ENCODE assay signal across 34 cellular contexts in the genomic region with DNA sequence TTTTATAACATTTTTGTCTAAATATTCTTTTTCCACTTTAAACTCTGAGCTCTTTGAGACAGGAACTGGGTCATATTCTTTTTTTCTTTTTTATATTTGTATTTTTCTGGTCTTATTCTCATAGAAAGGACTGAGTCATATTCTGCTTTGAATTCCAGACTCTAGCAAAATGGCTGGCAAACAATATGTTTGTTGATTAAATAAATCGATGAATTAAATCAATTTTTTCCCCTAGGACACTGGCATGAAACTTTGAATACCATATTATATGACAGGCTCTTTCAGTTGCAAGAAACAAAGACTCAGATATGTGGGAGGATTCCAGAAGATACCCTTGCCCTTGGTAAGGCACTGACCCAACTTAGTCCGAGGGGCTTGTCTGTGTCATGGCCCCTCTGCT.
"Had no signal": no experiment of that assay in that cellular context is flagged by ENCODE, and none has a peak within 500 bp of the region (broad histone marks: within the 10 kb centered on the region; RNA-seq: fewer than 3 reads in every experiment).

No MANE protein-coding gene starts in this region.

- DNase-seq: activated B cell treated with CpG ODN at 0.5 μM for 24 hours; activated CD4-positive, alpha-beta memory T cell treated with anti-CD3 and anti-CD28 coated beads for 36 hours; activated CD4-positive, alpha-beta T cell treated with anti-CD3 and anti-CD28 coated beads for 4 hours; activated CD4-positive, alpha-beta T cell treated with anti-CD3 and anti-CD28 coated beads, Interleukin-2, amount 50 U/mL, for 1 hour; activated CD4-positive, alpha-beta T cell treated with anti-CD3 and anti-CD28 coated beads, Interleukin-2, amount 50 U/mL, for 4 hours; activated CD4-positive, CD25-positive, alpha-beta regulatory T cell treated with anti-CD3 and anti-CD28 coated beads, Interleukin-2, amount 50 U/mL, for 72 hours; activated CD8-positive, alpha-beta memory T cell treated with anti-CD3 and anti-CD28 coated beads, Interleukin-2, amount 50 U/mL, for 4 hours; activated CD8-positive, alpha-beta T cell treated with anti-CD3 and anti-CD28 coated beads for 36 hours; activated effector memory CD4-positive, alpha-beta T cell treated with anti-CD3 and anti-CD28 coated beads, Interleukin-2, amount 50 U/mL, for 16 hours; activated gamma-delta T cell treated with Interleukin-2 at 50 U/mL for 16 hours; activated naive CD4-positive, alpha-beta T cell; activated naive CD4-positive, alpha-beta T cell treated with anti-CD3 and anti-CD28 coated beads for 36 hours; activated naive CD4-positive, alpha-beta T cell treated with anti-CD3 and anti-CD28 coated beads, Interleukin-2, amount 50 U/mL, for 16 hours; activated naive CD8-positive, alpha-beta T cell treated with anti-CD3 and anti-CD28 coated beads for 36 hours; activated T-cell treated with anti-CD3 and anti-CD28 coated beads for 4 hours; activated T-cell treated with anti-CD3 and anti-CD28 coated beads, Interleukin-2, amount 50 U/mL, for 1 hour; activated T-cell treated with anti-CD3 and anti-CD28 coated beads, Interleukin-2, amount 50 U/mL, for 4 hours; activated T-cell treated with anti-CD3 and anti-CD28 coated beads, Interleukin-2, amount 50 U/mL, for 72 hours; adrenal gland; amniotic stem cell; aorta; body of pancreas; caudate nucleus; cerebellar nuclear complex; T-cell; T-helper 2 cell; T-helper 9 cell had no signal

- H3K36me3 ChIP-seq: adrenal gland, cardiac muscle cell had no signal

- H3K4me3 Mint-ChIP-seq: activated B cell treated with CpG ODN at 0.5 μM for 24 hours; activated CD4-positive, alpha-beta memory T cell treated with anti-CD3 and anti-CD28 coated beads for 36 hours; activated CD8-positive, alpha-beta T cell treated with anti-CD3 and anti-CD28 coated beads for 36 hours; activated naive CD4-positive, alpha-beta T cell treated with anti-CD3 and anti-CD28 coated beads for 36 hours; activated naive CD8-positive, alpha-beta T cell treated with anti-CD3 and anti-CD28 coated beads for 36 hours; activated T-cell treated with anti-CD3 and anti-CD28 coated beads, Interleukin-2, amount 50 U/mL, for 4 hours; activated T-cell treated with anti-CD3 and anti-CD28 coated beads, Interleukin-2, amount 50 U/mL, for 72 hours; activated T-helper 1 cell treated with anti-CD3 and anti-CD28 coated beads, Interleukin-12 subunit alpha, Interleukin-12 subunit beta, Interleukin-2, Interleukin-4 antibody, amounts not matched to agents 30 ng/mL and 10 ng/mL and 1 ng/mL, durations not matched to agents 14 hours and 24 hours and 36 hours; activated T-helper 17 cell treated with anti-CD3 and anti-CD28 coated beads, Interleukin-2, amount 50 U/mL, for 72 hours; central memory CD8-positive, alpha-beta T cell; T-cell; T-helper 2 cell treated with Interferon-gamma antibody and Interleukin-4, amounts not matched to agents 5 μg/mL and 100 μg/mL, for 36 hours had no signal

- H3K27ac Mint-ChIP-seq: activated B cell treated with CpG ODN at 0.5 μM for 24 hours; activated CD4-positive, alpha-beta memory T cell treated with anti-CD3 and anti-CD28 coated beads for 36 hours; activated CD8-positive, alpha-beta T cell treated with anti-CD3 and anti-CD28 coated beads for 36 hours; activated naive CD4-positive, alpha-beta T cell treated with anti-CD3 and anti-CD28 coated beads for 36 hours; activated naive CD4-positive, alpha-beta T cell treated with anti-CD3 and anti-CD28 coated beads, Interleukin-2, amount 50 U/mL, for 72 hours; activated naive CD8-positive, alpha-beta T cell treated with anti-CD3 and anti-CD28 coated beads for 36 hours; activated T-cell treated with anti-CD3 and anti-CD28 coated beads, Interleukin-2, amount 50 U/mL, for 72 hours; activated T-helper 1 cell treated with anti-CD3 and anti-CD28 coated beads, Interleukin-12 subunit alpha, Interleukin-12 subunit beta, Interleukin-2, Interleukin-4 antibody, amounts not matched to agents 30 ng/mL and 10 ng/mL and 1 ng/mL, durations not matched to agents 14 hours and 24 hours and 36 hours; activated T-helper 17 cell treated with anti-CD3 and anti-CD28 coated beads, Interleukin-2, amount 50 U/mL, for 72 hours; T-cell; T-helper 2 cell treated with Interferon-gamma antibody and Interleukin-4, amounts not matched to agents 5 μg/mL and 100 μg/mL, for 36 hours had no signal

- H3K4me3 ChIP-seq: adrenal gland, body of pancreas, cardiac muscle cell had no signal

- H3K9me3 Mint-ChIP-seq: activated B cell treated with CpG ODN at 0.5 μM for 24 hours; activated CD4-positive, alpha-beta memory T cell treated with anti-CD3 and anti-CD28 coated beads for 36 hours; activated CD8-positive, alpha-beta T cell treated with anti-CD3 and anti-CD28 coated beads for 36 hours; activated naive CD4-positive, alpha-beta T cell treated with anti-CD3 and anti-CD28 coated beads for 36 hours; activated naive CD4-positive, alpha-beta T cell treated with anti-CD3 and anti-CD28 coated beads, Interleukin-2, amount 50 U/mL, for 72 hours; activated naive CD8-positive, alpha-beta T cell treated with anti-CD3 and anti-CD28 coated beads for 36 hours; activated T-cell treated with anti-CD3 and anti-CD28 coated beads, Interleukin-2, amount 50 U/mL, for 4 hours; activated T-cell treated with anti-CD3 and anti-CD28 coated beads, Interleukin-2, amount 50 U/mL, for 72 hours; activated T-helper 1 cell treated with anti-CD3 and anti-CD28 coated beads, Interleukin-12 subunit alpha, Interleukin-12 subunit beta, Interleukin-2, Interleukin-4 antibody, amounts not matched to agents 30 ng/mL and 10 ng/mL and 1 ng/mL, durations not matched to agents 14 hours and 24 hours and 36 hours; activated T-helper 17 cell treated with anti-CD3 and anti-CD28 coated beads, Interleukin-2, amount 50 U/mL, for 72 hours; central memory CD8-positive, alpha-beta T cell; T-cell; T-helper 2 cell treated with Interferon-gamma antibody and Interleukin-4, amounts not matched to agents 5 μg/mL and 100 μg/mL, for 36 hours had no signal

- H3K9me3 ChIP-seq: adrenal gland, body of pancreas had no signal

- H3K27ac ChIP-seq: adrenal gland, body of pancreas, cardiac muscle cell, VCaP had no signal

- H3K27me3 ChIP-seq: adrenal gland, body of pancreas had no signal

- ATAC-seq: activated CD8-positive, alpha-beta T cell treated with anti-CD3 and anti-CD28 coated beads for 36 hours; activated naive CD4-positive, alpha-beta T cell treated with anti-CD3 and anti-CD28 coated beads, Interleukin-2, amount 50 U/mL, for 72 hours; activated T-cell treated with anti-CD3 and anti-CD28 coated beads, Interleukin-2, amount 50 U/mL, for 4 hours; activated T-cell treated with anti-CD3 and anti-CD28 coated beads, Interleukin-2, amount 50 U/mL, for 72 hours; activated T-helper 17 cell treated with anti-CD3 and anti-CD28 coated beads, Interleukin-2, amount 50 U/mL, for 72 hours; body of pancreas; T-cell had no signal

- H3K36me3 Mint-ChIP-seq: activated CD4-positive, alpha-beta memory T cell treated with anti-CD3 and anti-CD28 coated beads for 36 hours; activated naive CD4-positive, alpha-beta T cell treated with anti-CD3 and anti-CD28 coated beads, Interleukin-2, amount 50 U/mL, for 72 hours; activated naive CD8-positive, alpha-beta T cell treated with anti-CD3 and anti-CD28 coated beads for 36 hours; T-cell had no signal
